6 cellular contexts compared by ENCODE assay signal in the genomic region with DNA sequence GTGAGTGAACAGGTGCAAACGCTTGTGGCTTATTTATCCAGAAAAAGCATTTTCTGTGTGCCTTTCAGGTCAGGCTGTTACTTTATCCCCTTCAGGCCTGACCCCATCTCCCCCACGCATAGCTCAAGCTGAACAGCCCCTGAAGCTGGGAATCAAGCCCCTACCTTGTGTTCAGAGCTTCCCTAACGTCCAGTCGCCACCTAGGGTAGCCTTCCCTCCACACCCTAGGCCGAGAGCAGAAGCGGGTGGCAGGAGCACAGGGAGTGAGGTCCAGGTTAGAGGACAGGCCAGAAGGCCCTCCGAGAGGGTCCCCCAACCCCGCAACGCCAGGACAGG. TPM values are rescaled to one million over a fixed set of nuclear protein-coding genes. Genes with fewer than 3 reads are reported as not detected.
A peak's percentile ranks its signal among the peaks of the same experiment; 100 is the strongest.
DNase-seq lines count a peak whose midpoint lies in the region; ATAC-seq and TF ChIP-seq lines count a peak whose summit lies in the region.

No MANE protein-coding gene starts in this region.

- TF ChIP-seq CTCF in gastroesophageal sphincter (IDR thresholded peaks at IDR 0.05) = no peak
- no peak for TF ChIP-seq CTCF in testis (IDR thresholded peaks at IDR 0.05)

- peaks cover 6% of the 10 kb centered on the region for H3K36me3 Mint-ChIP-seq in activated CD4-positive, alpha-beta T cell treated with anti-CD3 and anti-CD28 coated beads, Interleukin-2, amount 10 ng/mL, durations not matched to agents 24 days and 14 days (ENCODE audit: low read depth)

- intact Hi-C loops in activated CD4-positive, alpha-beta T cell treated with anti-CD3 and anti-CD28 coated beads, Interleukin-2, amount 10 ng/mL, durations not matched to agents 24 days and 14 days (cut with micrococcal nuclease) = loop anchor here (1.0 kb wide), 2 partner anchors 27 to 45 kb away; no protein-coding TSS in a partner anchor
- intact Hi-C loops in testis (cut with DNase I; ENCODE audit: low total_unique reads) = no loop called here

- no peak for DNase-seq in activated CD4-positive, alpha-beta T cell treated with anti-CD3 and anti-CD28 coated beads, Interleukin-2, amount 10 ng/mL, durations not matched to agents 24 days and 14 days
- no peak for DNase-seq in activated CD4-positive, alpha-beta T cell treated with anti-CD3 and anti-CD28 coated beads for 48 hours
- no peak for DNase-seq in testis

- H3K4me3 ChIP-seq in gastroesophageal sphincter = peak overlapping the region; percentile 32 to 62
- H3K4me3 ChIP-seq in testis = peak overlapping the region; percentile 52 to 63

- H3K27me3 Mint-ChIP-seq in activated CD4-positive, alpha-beta T cell treated with anti-CD3 and anti-CD28 coated beads, Interleukin-2, amount 10 ng/mL, durations not matched to agents 24 days and 14 days = peaks cover 6% of the 10 kb centered on the region

- no peaks in the 10 kb centered on the region for H3K27me3 ChIP-seq in gastroesophageal sphincter
- no peaks in the 10 kb centered on the region for H3K27me3 ChIP-seq in testis

- no peaks in the 10 kb centered on the region for H3K9me3 Mint-ChIP-seq in activated CD4-positive, alpha-beta T cell treated with anti-CD3 and anti-CD28 coated beads, Interleukin-2, amount 10 ng/mL, durations not matched to agents 24 days and 14 days

- H3K36me3 ChIP-seq in gastroesophageal sphincter (peaks cover 0 to 30% of the 10 kb centered on the region in 2 donors), testis (ENCODE audit: low read depth, missing control alignments) (no peaks in the 10 kb centered on the region)

- H3K4me1 ChIP-seq in gastroesophageal sphincter = peaks cover 0 to 21% (median 11%) of the 10 kb centered on the region in 3 donors
- H3K4me1 ChIP-seq in testis = peaks cover 21% of the 10 kb centered on the region

- peak overlapping the region; percentile 72 for H3K4me3 Mint-ChIP-seq in activated CD4-positive, alpha-beta T cell treated with anti-CD3 and anti-CD28 coated beads, Interleukin-2, amount 10 ng/mL, durations not matched to agents 24 days and 14 days

- no peak overlapping the region for H3K27ac Mint-ChIP-seq in activated CD4-positive, alpha-beta T cell treated with anti-CD3 and anti-CD28 coated beads, Interleukin-2, amount 10 ng/mL, durations not matched to agents 24 days and 14 days

- peak overlapping the region in 1 of 4 donors; percentile 54 for H3K27ac ChIP-seq in gastroesophageal sphincter
- H3K27ac ChIP-seq in testis = no peak overlapping the region

- WGBS in gastroesophageal sphincter (ENCODE audit: low coverage in 1 of 2), 2 donors = 47 to 67% methylated on average over 1 to 2 of the region's 9 CpGs
- 25 to 31% methylated on average over 7 to 9 of the region's 9 CpGs for WGBS in testis, 2 donors

- H3K4me1 Mint-ChIP-seq in activated CD4-positive, alpha-beta T cell treated with anti-CD3 and anti-CD28 coated beads, Interleukin-2, amount 10 ng/mL, durations not matched to agents 24 days and 14 days = peaks cover 6% of the 10 kb centered on the region

- H3K9me3 ChIP-seq in gastroesophageal sphincter (no peaks in the 10 kb centered on the region), testis (no peaks in the 10 kb centered on the region)

- TF ChIP-seq EP300 in gastroesophageal sphincter (IDR thresholded peaks at IDR 0.05) = no peak

- TF ChIP-seq POLR2A in gastroesophageal sphincter (IDR thresholded peaks at IDR 0.05) (no peak), testis (IDR thresholded peaks at IDR 0.05) (no peak)

- peak; percentile 8 for ATAC-seq in gastroesophageal sphincter
- ATAC-seq in HG03045 (IDR thresholded peaks at IDR 0.05; ENCODE audit: unreplicated experiment) = no peak
- no peak for ATAC-seq in HG02981 (IDR thresholded peaks at IDR 0.05; ENCODE audit: unreplicated experiment)

RNA-seq across cellular contexts. Expression of gene SEMA4G, which starts 0.5 kb away (rescaled TPM):
- total RNA-seq in activated CD4-positive, alpha-beta T cell treated with anti-CD3 and anti-CD28 coated beads, Interleukin-2, amount 10 ng/mL, durations not matched to agents 24 days and 14 days = 1.4 and 1.8 TPM in 2 replicates
- total RNA-seq in gastroesophageal sphincter (1 to 10 TPM; 1.9 to 2.7 (median 2.1) TPM), testis (1 to 10 TPM; 4.8 to 7.2 TPM)
- 6.2 TPM for polyA plus RNA-seq in testis (ENCODE audit: insufficient read depth, low read depth, low replicate concordance)

RNA-seq across cellular contexts. Expression of gene MRPL43, which starts 18.5 kb away (rescaled TPM):
- total RNA-seq in activated CD4-positive, alpha-beta T cell treated with anti-CD3 and anti-CD28 coated beads, Interleukin-2, amount 10 ng/mL, durations not matched to agents 24 days and 14 days = 53.4 and 59.5 TPM in 2 replicates
- total RNA-seq in gastroesophageal sphincter (10 to 100 TPM; 58.0 to 93.8 (median 80.7) TPM), testis (100 to 1,000 TPM; 123 to 124 TPM)
- 199 TPM for polyA plus RNA-seq in testis (ENCODE audit: insufficient read depth, low read depth, low replicate concordance)

RNA-seq across cellular contexts. Expression of gene TWNK, which starts 18.5 kb away (rescaled TPM):
- 41.1 and 42.1 TPM in 2 replicates for total RNA-seq in activated CD4-positive, alpha-beta T cell treated with anti-CD3 and anti-CD28 coated beads, Interleukin-2, amount 10 ng/mL, durations not matched to agents 24 days and 14 days
- total RNA-seq in gastroesophageal sphincter (10 to 100 TPM in 1 of 4 donors, 1 to 10 TPM in 3; 8.3 to 10.8 (median 8.9) TPM), testis (10 to 100 TPM; 24.4 to 31.1 TPM)
- 26.4 TPM for polyA plus RNA-seq in testis (ENCODE audit: insufficient read depth, low read depth, low replicate concordance)

RNA-seq across cellular contexts. Expression of gene LZTS2, which starts 30.8 kb away (rescaled TPM):
- 21.8 and 22.7 TPM in 2 replicates for total RNA-seq in activated CD4-positive, alpha-beta T cell treated with anti-CD3 and anti-CD28 coated beads, Interleukin-2, amount 10 ng/mL, durations not matched to agents 24 days and 14 days
- total RNA-seq in gastroesophageal sphincter = 100 to 1,000 TPM; 134 to 181 (median 141) TPM
- total RNA-seq in testis = 100 to 1,000 TPM; 133 to 158 TPM
- 65.9 TPM for polyA plus RNA-seq in testis (ENCODE audit: insufficient read depth, low read depth, low replicate concordance)

RNA-seq across cellular contexts. Expression of gene SLF2, which starts 56.0 kb away (rescaled TPM):
- total RNA-seq in activated CD4-positive, alpha-beta T cell treated with anti-CD3 and anti-CD28 coated beads, Interleukin-2, amount 10 ng/mL, durations not matched to agents 24 days and 14 days = 34.9 and 35.3 TPM in 2 replicates
- 10 to 100 TPM; 22.1 to 32.4 (median 25.6) TPM for total RNA-seq in gastroesophageal sphincter
- total RNA-seq in testis = 100 to 1,000 TPM; 150 to 171 TPM
- 42.6 TPM for polyA plus RNA-seq in testis (ENCODE audit: insufficient read depth, low read depth, low replicate concordance)
